ENCODE assay signal across 14 cellular contexts in genomic region chr10:132886211-132887099, GRCh38. TPM values are rescaled to one million over a fixed set of nuclear protein-coding genes. Genes with fewer than 3 reads are reported as not detected.
DNase-seq lines count a peak whose midpoint lies in the region; FAIRE-seq and TF ChIP-seq lines count a peak whose summit lies in the region.
"Had no signal": no experiment of that assay in that cellular context is flagged by ENCODE, and none has a peak within 500 bp of the region (broad histone marks: within the 10 kb centered on the region; RNA-seq: fewer than 3 reads in every experiment).

No MANE protein-coding gene starts in this region.

- intact Hi-C loops in spleen (cut with DNase I; ENCODE audit: low total_unique reads) = no loop called here

- peaks cover 0 to 51% (median 0%) of the 10 kb centered on the region in 7 donors for H3K27me3 ChIP-seq in spleen (replicated peaks in 1 of 7)
- H3K27me3 ChIP-seq: vagina had no signal

- peak; percentile 10 for DNase-seq in NCI-H82 (lab: John Stamatoyannopoulos, UW)
- DNase-seq in NCI-H82 treated with DMSO at 0.1 percent for 48 hours (lab: John Stamatoyannopoulos, UW; ENCODE audit: unreplicated experiment) = no peak
- DNase-seq in NAMALWA (ENCODE audit: low spot score) = peak; percentile 34
- no peak for DNase-seq in epithelial cell of proximal tubule (ENCODE audit: low read depth)
- DNase-seq in spleen = peak; percentile 69
- DNase-seq in GM19239 (ENCODE audit: insufficient read length, low spot score) = no peak
- DNase-seq in kidney glomerular epithelial cell (lab: John Stamatoyannopoulos, UW) = no peak
- DNase-seq in HTR-8/SVneo (ENCODE audit: insufficient read length, low spot score) = no peak
- DNase-seq: activated CD4-positive, alpha-beta T cell treated with anti-CD3 and anti-CD28 coated beads, Interleukin-2, amount 50 U/mL, for 48 hours; activated naive CD8-positive, alpha-beta T cell treated with anti-CD3 and anti-CD28 coated beads for 36 hours; dermis blood vessel endothelial cell; NCI-H1105 treated with DMSO at 0.1 percent for 48 hours had no signal

- H3K36me3 ChIP-seq in spleen = no peaks in the 10 kb centered on the region
- H3K36me3 ChIP-seq: vagina had no signal

- WGBS in spleen, 5 donors = 68 to 79% (median 72%) methylated on average over 29 to 35 of the region's 35 CpGs

- no peak for FAIRE-seq in GM19239 (lab: Jason Lieb, UNC)
- FAIRE-seq in HTR-8/SVneo (lab: Jason Lieb, UNC) = no peak

- no peaks in the 10 kb centered on the region for H3K4me1 ChIP-seq in spleen
- H3K4me1 ChIP-seq: vagina had no signal

- H3K9me3 ChIP-seq in spleen = no peaks in the 10 kb centered on the region
- H3K9me3 ChIP-seq: vagina had no signal

- no peak overlapping the region for H3K4me3 ChIP-seq in epithelial cell of proximal tubule (ENCODE audit: low read depth, low read length)
- no peak overlapping the region for H3K4me3 ChIP-seq in spleen
- H3K4me3 ChIP-seq: skin epidermis, vagina had no signal

- H3K27ac ChIP-seq in spleen = no peak overlapping the region
- H3K27ac ChIP-seq: skin epidermis, vagina had no signal

- no peak for TF ChIP-seq POLR2A in spleen (IDR thresholded peaks at IDR 0.05)

- TF ChIP-seq CTCF in epithelial cell of proximal tubule (conservative IDR thresholded peaks at IDR 0.05; ENCODE audit: low read depth, low read length) = peak; percentile 42
- no peak for TF ChIP-seq CTCF in spleen (IDR thresholded peaks at IDR 0.05 in 8 of 11, conservative IDR thresholded peaks at IDR 0.05 in 3 of 11)

RNA-seq across cellular contexts. Expression of gene CFAP46, which starts 55.9 kb away (rescaled TPM):
- 1.1 and 2.2 TPM in 2 replicates for total RNA-seq in epithelial cell of proximal tubule
- total RNA-seq in spleen = 1 to 10 TPM in 1 of 7 donors, under 1 TPM in 5, not detected in 1; 0.09 to 1.1 (median 0.45) TPM
- under 1 TPM in 2 of 3 donors, not detected in 1; 0.03 to 0.08 TPM for polyA plus RNA-seq in spleen
- total RNA-seq: vagina had no signal

Comparison
In these comparisons a context has a peak if more than half of its experiments do, and no peak if none do; other contexts are left out.
1. DNase-seq: peak in NCI-H82 (single experiment), NAMALWA (single experiment) and spleen (single experiment); none in NCI-H82 treated with DMSO at 0.1 percent for 48 hours (single experiment), epithelial cell of proximal tubule (single experiment), GM19239 (single experiment), kidney glomerular epithelial cell (single experiment) and HTR-8/SVneo (single experiment).